Comparison of ENCODE assay signal across 1 cellular context in genomic region chr16:8948069-8948593, GRCh38.
TF ChIP-seq lines count a peak whose summit lies in the region.

No MANE protein-coding gene starts in this region.

TF ChIP-seq in SK-N-SH, 30 proteins besides CTCF, POLR2A, EP300 and RAD21 (continued from another document):
- TF ChIP-seq REST (IDR thresholded peaks at IDR 0.05; ENCODE audit: low read depth, low read length) (no peak), FOXM1 (IDR thresholded peaks at IDR 0.05; ENCODE audit: low read depth) (no peak), NFIC (IDR thresholded peaks at IDR 0.05; ENCODE audit: borderline replicate concordance) (no peak), YY1 (IDR thresholded peaks at IDR 0.05; ENCODE audit: low read depth) (no peak), TAF1 (IDR thresholded peaks at IDR 0.05; ENCODE audit: borderline replicate concordance, low read depth, low read length) (no peak), TCF12 (IDR thresholded peaks at IDR 0.05) (no peak), TEAD4 (IDR thresholded peaks at IDR 0.05; ENCODE audit: borderline replicate concordance, insufficient read depth) (no peak), CHD2 (IDR thresholded peaks at IDR 0.05; ENCODE audit: low read length, partially characterized antibody) (no peak)
